ENCODE assay signal across 17 cellular contexts in the genomic region with DNA sequence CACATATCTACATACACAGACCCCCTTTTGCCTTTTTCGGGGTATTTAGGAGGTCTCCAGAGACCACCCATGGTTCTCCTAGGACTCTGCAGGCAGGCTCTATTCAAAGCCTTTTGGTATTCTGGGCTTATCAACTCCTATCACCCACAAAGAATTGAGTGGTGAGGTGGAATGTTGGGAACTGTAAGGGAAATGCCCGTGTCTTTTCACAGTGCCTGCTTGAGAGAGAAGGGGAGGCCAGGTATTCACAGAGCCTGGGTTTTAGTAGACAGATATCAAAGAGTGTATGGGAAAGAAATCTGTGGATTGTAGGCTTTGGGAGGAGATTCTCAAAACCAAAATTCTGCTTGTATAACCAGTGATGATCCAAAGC. TPM values are rescaled to one million over a fixed set of nuclear protein-coding genes. Genes with fewer than 3 reads are reported as not detected.
DNase-seq lines count a peak whose midpoint lies in the region; ATAC-seq, FAIRE-seq and TF ChIP-seq lines count a peak whose summit lies in the region.
"Had no signal": no experiment of that assay in that cellular context is flagged by ENCODE, and none has a peak within 500 bp of the region (broad histone marks: within the 10 kb centered on the region; RNA-seq: fewer than 3 reads in every experiment).

No MANE protein-coding gene starts in this region.

- H3K27ac ChIP-seq in AG04450 (ENCODE audit: low read depth, low read length) (peak overlapping the region; percentile 75), astrocyte (ENCODE audit: low read depth, low read length) (peak overlapping the region; percentile 71), esophagus muscularis mucosa (replicated peaks in 1 of 4) (peak overlapping the region; percentile 60 to 73 (median 69)), rectal smooth muscle tissue (ENCODE audit: low read depth, low read length) (peak overlapping the region; percentile 76), ascending aorta (peak overlapping the region in 1 of 2 donors; percentile 27)
- H3K27ac ChIP-seq: HL-60 had no signal

- H3K36me3 ChIP-seq in astrocyte (ENCODE audit: insufficient read depth, low read length) (no peaks in the 10 kb centered on the region), esophagus muscularis mucosa (no peaks in the 10 kb centered on the region), rectal smooth muscle tissue (ENCODE audit: control insufficient read depth, insufficient read depth, low read length) (no peaks in the 10 kb centered on the region), ascending aorta (no peaks in the 10 kb centered on the region)
- H3K36me3 ChIP-seq: MG63 had no signal

- H3K36me3 Mint-ChIP-seq in astrocyte (ENCODE audit: low read depth, unreplicated experiment) (peaks cover 6% of the 10 kb centered on the region), natural killer cell (no peaks in the 10 kb centered on the region)

- H3K4me3 ChIP-seq in AG04450 (ENCODE audit: low read depth, low read length) = no peak overlapping the region
- peak overlapping the region; percentile 12 for H3K4me3 ChIP-seq in astrocyte (ENCODE audit: insufficient read depth, low read depth, low read length)
- no peak overlapping the region for H3K4me3 ChIP-seq in esophagus muscularis mucosa
- H3K4me3 ChIP-seq in rectal smooth muscle tissue (ENCODE audit: low read length) = no peak overlapping the region
- H3K4me3 ChIP-seq in ascending aorta = no peak overlapping the region
- H3K4me3 ChIP-seq: MG63 had no signal

- 81% methylated on average over 2 of the region's 2 CpGs for WGBS in esophagus muscularis mucosa

- intact Hi-C loops in esophagus muscularis mucosa (cut with DNase I) = no loop called here
- intact Hi-C loops in natural killer cell (cut with micrococcal nuclease) = no loop called here
- intact Hi-C loops in ascending aorta (cut with DNase I) = no loop called here

- peaks cover 19% of the 10 kb centered on the region for H3K4me1 ChIP-seq in astrocyte (ENCODE audit: insufficient read depth, low read length)
- H3K4me1 ChIP-seq in esophagus muscularis mucosa = peaks cover 14 to 45% (median 33%) of the 10 kb centered on the region in 4 donors
- peaks cover 13% of the 10 kb centered on the region for H3K4me1 ChIP-seq in rectal smooth muscle tissue (ENCODE audit: control insufficient read depth, insufficient read depth, low read length)
- peaks cover 0 to 8% of the 10 kb centered on the region in 2 donors for H3K4me1 ChIP-seq in ascending aorta

- H3K4me2 ChIP-seq in astrocyte (ENCODE audit: low read length) = peak overlapping the region; percentile 69

- CTCF ChIA-PET in AG04450 (lab: Charles Lee) = no interaction called here

- peaks cover 17% of the 10 kb centered on the region for H3K4me1 Mint-ChIP-seq in astrocyte (ENCODE audit: low read depth, unreplicated experiment)
- H3K4me1 Mint-ChIP-seq in natural killer cell = no peaks in the 10 kb centered on the region
- H3K4me1 Mint-ChIP-seq in stimulated activated naive CD8-positive, alpha-beta T cell treated with anti-CD3 and anti-CD28 coated beads, Interleukin-15, amount 100 ng/mL, for 72 hours = no peaks in the 10 kb centered on the region

- no peak for FAIRE-seq in astrocyte (lab: Jason Lieb, UNC)
- FAIRE-seq: GM12891 had no signal

- ATAC-seq in natural killer cell = no peak
- ATAC-seq in stimulated activated naive CD8-positive, alpha-beta T cell treated with anti-CD3 and anti-CD28 coated beads, Interleukin-15, amount 100 ng/mL, for 72 hours = no peak
- ATAC-seq: PC-3 had no signal

- peak overlapping the region; percentile 97 for H3K27ac Mint-ChIP-seq in astrocyte (ENCODE audit: unreplicated experiment)
- H3K27ac Mint-ChIP-seq in natural killer cell = no peak overlapping the region
- no peak overlapping the region for H3K27ac Mint-ChIP-seq in stimulated activated naive CD8-positive, alpha-beta T cell treated with anti-CD3 and anti-CD28 coated beads, Interleukin-15, amount 100 ng/mL, for 72 hours

- DNase-seq in AG04450 (ENCODE audit: low read depth, low spot score) (no peak), astrocyte (ENCODE audit: low read depth) (peak; percentile 59), esophagus muscularis mucosa (ENCODE audit: extremely low spot score) (no peak), DMS153 treated with DMSO at 0.1 percent for 48 hours (lab: John Stamatoyannopoulos, UW; ENCODE audit: unreplicated experiment) (no peak), natural killer cell (no peak), ascending aorta (ENCODE audit: low spot score in 2 of 2) (no peak)
- no peak for DNase-seq in stimulated activated naive CD8-positive, alpha-beta T cell treated with anti-CD3 and anti-CD28 coated beads, Interleukin-15, amount 100 ng/mL, for 72 hours
- DNase-seq: 8988T, COR-L47, KG1, NCI-H1092 treated with DMSO at 0.1 percent for 48 hours, NCI-H1694, PC-3 had no signal

- no peak for TF ChIP-seq CTCF in AG04450 (IDR thresholded peaks at IDR 0.05; ENCODE audit: low read depth, low read length)
- no peak for TF ChIP-seq CTCF in astrocyte (IDR thresholded peaks at IDR 0.05; ENCODE audit: insufficient read depth, low read depth, low read length)
- no peak for TF ChIP-seq CTCF in esophagus muscularis mucosa (IDR thresholded peaks at IDR 0.05)
- no peak for TF ChIP-seq CTCF in natural killer cell (IDR thresholded peaks at IDR 0.05)
- no peak for TF ChIP-seq CTCF in ascending aorta (IDR thresholded peaks at IDR 0.05)

- H3K27me3 Mint-ChIP-seq in astrocyte (ENCODE audit: low read depth, unreplicated experiment) (peaks cover 35% of the 10 kb centered on the region), natural killer cell (ENCODE audit: low read depth in 2 of 2) (peaks cover 0 to 7% of the 10 kb centered on the region in 2 donors)
- H3K27me3 Mint-ChIP-seq in stimulated activated naive CD8-positive, alpha-beta T cell treated with anti-CD3 and anti-CD28 coated beads, Interleukin-15, amount 100 ng/mL, for 72 hours = peaks cover 8% of the 10 kb centered on the region

- TF ChIP-seq POLR2A in esophagus muscularis mucosa (IDR thresholded peaks at IDR 0.05; ENCODE audit: low read depth) = no peak

- no peak overlapping the region for H3K4me3 Mint-ChIP-seq in astrocyte (ENCODE audit: unreplicated experiment)
- no peak overlapping the region for H3K4me3 Mint-ChIP-seq in natural killer cell
- no peak overlapping the region for H3K4me3 Mint-ChIP-seq in stimulated activated naive CD8-positive, alpha-beta T cell treated with anti-CD3 and anti-CD28 coated beads, Interleukin-15, amount 100 ng/mL, for 72 hours

- peak overlapping the region; percentile 59 for H3K9ac ChIP-seq in astrocyte (ENCODE audit: low read length)
- no peak overlapping the region for H3K9ac ChIP-seq in rectal smooth muscle tissue (ENCODE audit: low read length)

- no peaks in the 10 kb centered on the region for H3K9me3 ChIP-seq in AG04450 (ENCODE audit: control insufficient read depth, insufficient read depth, low read length)
- no peaks in the 10 kb centered on the region for H3K9me3 ChIP-seq in astrocyte (ENCODE audit: insufficient read depth, low read depth, low read length)
- H3K9me3 ChIP-seq in esophagus muscularis mucosa = no peaks in the 10 kb centered on the region
- no peaks in the 10 kb centered on the region for H3K9me3 ChIP-seq in ascending aorta
- H3K9me3 ChIP-seq: MG63 had no signal

- no peaks in the 10 kb centered on the region for H4K20me1 ChIP-seq in astrocyte (ENCODE audit: insufficient read depth, low read length)

- POLR2A ChIA-PET in AG04450 (lab: Yijun Ruan, JAX) = interaction anchor here (0.7 to 0.9 kb wide), 2 partner anchors 47 to 54 kb away, joined by 3 read pairs; no protein-coding TSS in a partner anchor

- H3K9me3 Mint-ChIP-seq in astrocyte (ENCODE audit: unreplicated experiment) = no peaks in the 10 kb centered on the region
- no peaks in the 10 kb centered on the region for H3K9me3 Mint-ChIP-seq in natural killer cell
- no peaks in the 10 kb centered on the region for H3K9me3 Mint-ChIP-seq in stimulated activated naive CD8-positive, alpha-beta T cell treated with anti-CD3 and anti-CD28 coated beads, Interleukin-15, amount 100 ng/mL, for 72 hours

- H3K27me3 ChIP-seq in AG04450 (ENCODE audit: control insufficient read depth, insufficient read depth, low read length) (no peaks in the 10 kb centered on the region), astrocyte (ENCODE audit: insufficient read depth, low read length) (peaks cover 5% of the 10 kb centered on the region), esophagus muscularis mucosa (no peaks in the 10 kb centered on the region), rectal smooth muscle tissue (ENCODE audit: control insufficient read depth, insufficient read depth, low read length) (no peaks in the 10 kb centered on the region), ascending aorta (no peaks in the 10 kb centered on the region)
- H3K27me3 ChIP-seq: MG63 had no signal

- H2AFZ ChIP-seq in astrocyte (ENCODE audit: low read depth, low read length) = no peak overlapping the region

- no peak for TF ChIP-seq EP300 in esophagus muscularis mucosa (IDR thresholded peaks at IDR 0.05)

- H3K79me2 ChIP-seq in astrocyte (ENCODE audit: insufficient read depth, low read length) = no peaks in the 10 kb centered on the region

RNA-seq across cellular contexts. Expression of a gene that starts 44.0 kb away (rescaled TPM):
- 3.8 and 5.2 TPM in 2 replicates for polyA plus RNA-seq in AG04450 (2011; rRNA removed)
- 1.1 and 1.8 TPM in 2 replicates for polyA minus RNA-seq in AG04450 (2011; rRNA and poly(A)+ RNA removed)
- total RNA-seq in astrocyte = 1.7 and 2.7 TPM in 2 replicates
- 1 to 10 TPM in 2 of 4 donors, under 1 TPM in 2; 0.83 to 2.8 (median 1.1) TPM for total RNA-seq in esophagus muscularis mucosa
- 1 to 10 TPM in 1 of 3 donors, under 1 TPM in 1, not detected in 1; 0.33 to 1.1 TPM for total RNA-seq in natural killer cell
- total RNA-seq in ascending aorta = 0.53 TPM
